ENCODE assay signal across 1 cellular context in genomic region chr1:40757084-40757483, GRCh38.
TF ChIP-seq lines count a peak whose summit lies in the region.

No MANE protein-coding gene starts in this region.

TF ChIP-seq in HepG2, 621 proteins besides CTCF, POLR2A, EP300 and RAD21 (continued from another document):
- TF ChIP-seq MAFF (IDR thresholded peaks at IDR 0.05; ENCODE audit: low read depth, low read length): no peak
